15 cellular contexts compared by ENCODE assay signal in genomic region chr5:180441577-180441976, GRCh38. TPM values are rescaled to one million over a fixed set of nuclear protein-coding genes. Genes with fewer than 3 reads are reported as not detected.
DNase-seq lines count a peak whose midpoint lies in the region; ATAC-seq and TF ChIP-seq lines count a peak whose summit lies in the region.
"Had no signal": no experiment of that assay in that cellular context is flagged by ENCODE, and none has a peak within 500 bp of the region (broad histone marks: within the 10 kb centered on the region; RNA-seq: fewer than 3 reads in every experiment).

No MANE protein-coding gene starts in this region.

- TF ChIP-seq CTCF in right atrium auricular region (IDR thresholded peaks at IDR 0.05) = no peak
- no peak for TF ChIP-seq CTCF in epithelial cell of proximal tubule (conservative IDR thresholded peaks at IDR 0.05; ENCODE audit: low read depth, low read length)
- TF ChIP-seq CTCF in lower lobe of right lung (IDR thresholded peaks at IDR 0.05) = no peak

- no peak overlapping the region for H3K27ac ChIP-seq in right cardiac atrium (ENCODE audit: low read length)
- no peak overlapping the region for H3K27ac ChIP-seq in right atrium auricular region
- peak overlapping the region; percentile 60 for H3K27ac ChIP-seq in lower lobe of right lung
- H3K27ac ChIP-seq: colonic mucosa, Peyer's patch, testis had no signal

- intact Hi-C loops in right cardiac atrium (cut with DNase I) = no loop called here
- intact Hi-C loops in lower lobe of right lung (cut with DNase I) = no loop called here

- no peaks in the 10 kb centered on the region for H3K27me3 ChIP-seq in right cardiac atrium (ENCODE audit: control insufficient read depth, insufficient read depth)
- no peaks in the 10 kb centered on the region for H3K27me3 ChIP-seq in right atrium auricular region
- H3K27me3 ChIP-seq in lower lobe of right lung (ENCODE audit: low read depth) = no peaks in the 10 kb centered on the region
- H3K27me3 ChIP-seq: colonic mucosa, Peyer's patch, testis had no signal

- DNase-seq in right cardiac atrium (peak in 1 of 3 donors; percentile 46), right atrium auricular region (ENCODE audit: low spot score) (no peak), epithelial cell of proximal tubule (ENCODE audit: low read depth) (peak; percentile 29), lower lobe of right lung (peak; percentile 86), NCI-H345 treated with DMSO at 0.1 percent for 48 hours (lab: John Stamatoyannopoulos, UW; ENCODE audit: unreplicated experiment) (no peak)
- DNase-seq: CD4-positive, alpha-beta memory T cell; colonic mucosa; NCI-H2081; NCI-H748 treated with DMSO at 0.1 percent for 48 hours; Peyer's patch; stimulated activated CD4-positive, alpha-beta T cell treated with anti-CD3 and anti-CD28 coated beads, Interleukin-2, amount 100 ng/mL, for 24 hours; testis had no signal

- no peaks in the 10 kb centered on the region for H3K36me3 ChIP-seq in right atrium auricular region
- no peaks in the 10 kb centered on the region for H3K36me3 ChIP-seq in lower lobe of right lung
- H3K36me3 ChIP-seq: colonic mucosa, Peyer's patch had no signal

- ATAC-seq in right cardiac atrium (peak; percentile 43 to 53), lower lobe of right lung (peak; percentile 96), HG02840 (IDR thresholded peaks at IDR 0.05; ENCODE audit: low FRiP score, unreplicated experiment) (no peak), HG03520 (IDR thresholded peaks at IDR 0.05; ENCODE audit: unreplicated experiment) (no peak), HG02759 (IDR thresholded peaks at IDR 0.05; ENCODE audit: unreplicated experiment) (no peak)

- WGBS in right cardiac atrium = 62% methylated on average over 14 of the region's 14 CpGs

- H3K9me3 ChIP-seq in right cardiac atrium (ENCODE audit: control insufficient read depth, low read length) = no peaks in the 10 kb centered on the region
- peaks cover 0 to 13% of the 10 kb centered on the region in 2 donors for H3K9me3 ChIP-seq in right atrium auricular region
- H3K9me3 ChIP-seq in lower lobe of right lung = peaks cover 14% of the 10 kb centered on the region
- H3K9me3 ChIP-seq: colonic mucosa, Peyer's patch, testis had no signal

- H3K4me3 ChIP-seq in right cardiac atrium (ENCODE audit: low read length) (no peak overlapping the region), right atrium auricular region (no peak overlapping the region), epithelial cell of proximal tubule (ENCODE audit: low read depth, low read length) (no peak overlapping the region), lower lobe of right lung (no peak overlapping the region)
- H3K4me3 ChIP-seq: colonic mucosa, Peyer's patch, testis had no signal

- no peaks in the 10 kb centered on the region for H3K4me1 ChIP-seq in right cardiac atrium (ENCODE audit: control insufficient read depth, insufficient read depth, low read length)
- no peaks in the 10 kb centered on the region for H3K4me1 ChIP-seq in right atrium auricular region
- H3K4me1 ChIP-seq in lower lobe of right lung = no peaks in the 10 kb centered on the region
- H3K4me1 ChIP-seq: colonic mucosa, Peyer's patch, testis had no signal

RNA-seq across cellular contexts. Expression of gene CNOT6, which starts 52.6 kb away (rescaled TPM):
- total RNA-seq in right cardiac atrium (10 to 100 TPM; 11.4 to 14.2 (median 13.2) TPM), right atrium auricular region (1 to 10 TPM; 7.2 to 7.7 TPM), epithelial cell of proximal tubule (10.0 and 10.6 TPM in 2 replicates), lower lobe of right lung (32.4 TPM)
- polyA plus RNA-seq in right cardiac atrium = 5.0 TPM

Comparison
In these comparisons a context has a peak if more than half of its experiments do, and no peak if none do; other contexts are left out.
1. ATAC-seq: peak in right cardiac atrium (2 of 2) and lower lobe of right lung (2 of 2); none in HG02840 (single experiment), HG03520 (single experiment) and HG02759 (single experiment).
2. DNase-seq: peak in epithelial cell of proximal tubule (single experiment) and lower lobe of right lung (single experiment); none in right atrium auricular region (single experiment) and NCI-H345 treated with DMSO at 0.1 percent for 48 hours (single experiment).